In genomic region chr3:143071776-143072175, GRCh38 we compare ENCODE assay signal across 27 cellular contexts. TPM values are rescaled to one million over a fixed set of nuclear protein-coding genes. Genes with fewer than 3 reads are reported as not detected.
DNase-seq lines count a peak whose midpoint lies in the region; FAIRE-seq and TF ChIP-seq lines count a peak whose summit lies in the region.
"Had no signal": no experiment of that assay in that cellular context is flagged by ENCODE, and none has a peak within 500 bp of the region (broad histone marks: within the 10 kb centered on the region; RNA-seq: fewer than 3 reads in every experiment).

No MANE protein-coding gene starts in this region.

- H3K4me1 Mint-ChIP-seq in glutamatergic neuron (ENCODE audit: low read depth, unreplicated experiment) (peaks cover 38% of the 10 kb centered on the region), osteocyte (ENCODE audit: unreplicated experiment) (peaks cover 19% of the 10 kb centered on the region)
- H3K4me1 Mint-ChIP-seq in activated CD4-positive, alpha-beta memory T cell treated with anti-CD3 and anti-CD28 coated beads for 36 hours (ENCODE audit: low read depth): no peaks in the 10 kb centered on the region
- H3K4me1 Mint-ChIP-seq: T-cell had no signal

- CTCF ChIA-PET in RWPE1 (lab: Yijun Ruan, JAX): interaction anchor here (0.6 to 1.2 kb wide), 3 partner anchors 9 to 602 kb away, joined by 3 to 6 read pairs (median 3); no protein-coding TSS in a partner anchor
- CTCF ChIA-PET in activated CD4-positive, alpha-beta memory T cell treated with anti-CD3 and anti-CD28 coated beads for 36 hours (lab: Charles Lee): no interaction called here

- no peak for FAIRE-seq in frontal cortex (lab: Jason Lieb, UNC)
- FAIRE-seq: GM12878, H54 had no signal

- H3F3A ChIP-seq in GM23248 (ENCODE audit: insufficient read depth): peaks cover 11% of the 10 kb centered on the region; the same call in 1 of the 2 replicates

- no peaks in the 10 kb centered on the region for H3K79me2 ChIP-seq in GM23248 (ENCODE audit: insufficient read depth)

- H3K27ac Mint-ChIP-seq in glutamatergic neuron (ENCODE audit: unreplicated experiment) (peak overlapping the region; percentile 72), osteocyte (ENCODE audit: unreplicated experiment) (peak overlapping the region; percentile 69)
- no peak overlapping the region for H3K27ac Mint-ChIP-seq in activated CD4-positive, alpha-beta memory T cell treated with anti-CD3 and anti-CD28 coated beads for 36 hours
- H3K27ac Mint-ChIP-seq: T-cell had no signal

- no peaks in the 10 kb centered on the region for H3K27me3 ChIP-seq in GM23248 (replicated peaks; ENCODE audit: insufficient read depth)
- H3K27me3 ChIP-seq: left lung, neutrophil, Peyer's patch, sigmoid colon, tibial artery had no signal

- H2AFZ ChIP-seq in GM23248: no peak overlapping the region

- in situ Hi-C loops in GM23248 (cut with MboI): no loop called here

- H3K9me2 ChIP-seq in GM23248 (ENCODE audit: insufficient read depth): no peaks in the 10 kb centered on the region

- TF ChIP-seq CTCF in RWPE1 (conservative IDR thresholded peaks at IDR 0.05; ENCODE audit: low read depth) (no peak), glutamatergic neuron (IDR thresholded peaks at IDR 0.05; ENCODE audit: partially characterized antibody, unreplicated experiment) (no peak), osteocyte (IDR thresholded peaks at IDR 0.05) (no peak)

- peak overlapping the region; percentile 32; the same call in 1 of the 2 replicates for H3K4me3 ChIP-seq in GM23248
- H3K4me3 ChIP-seq: GM12878, left lung, Peyer's patch, psoas muscle, sigmoid colon, tibial artery had no signal

- no peaks in the 10 kb centered on the region for H3K36me3 ChIP-seq in GM23248 (ENCODE audit: low read depth)
- H3K36me3 ChIP-seq: left lung, neutrophil, Peyer's patch, sigmoid colon, tibial artery, WERI-Rb-1 had no signal

- H3K4me2 ChIP-seq in GM23248 (ENCODE audit: unreplicated experiment): peak overlapping the region; percentile 48

- POLR2A ChIA-PET in RWPE1 (lab: Yijun Ruan, JAX; ENCODE audit: low non-redundant PET): no interaction called here
- POLR2A ChIA-PET in activated CD4-positive, alpha-beta memory T cell treated with anti-CD3 and anti-CD28 coated beads for 36 hours (lab: Charles Lee): interaction anchor here (1.3 kb wide), 1 partner anchor 10 kb away, joined by 4 read pairs; no protein-coding TSS in a partner anchor

- H4K20me1 ChIP-seq in GM23248 (ENCODE audit: insufficient read depth): no peaks in the 10 kb centered on the region

- H3K36me3 Mint-ChIP-seq in glutamatergic neuron (ENCODE audit: unreplicated experiment) (no peaks in the 10 kb centered on the region), osteocyte (ENCODE audit: unreplicated experiment) (no peaks in the 10 kb centered on the region)
- H3K36me3 Mint-ChIP-seq in activated CD4-positive, alpha-beta memory T cell treated with anti-CD3 and anti-CD28 coated beads for 36 hours: no peaks in the 10 kb centered on the region
- H3K36me3 Mint-ChIP-seq: T-cell had no signal

- no peaks in the 10 kb centered on the region for H3K9me3 ChIP-seq in GM23248 (ENCODE audit: low read depth)
- H3K9me3 ChIP-seq: left lung, neutrophil, Peyer's patch, psoas muscle, sigmoid colon, tibial artery had no signal

- H3K9ac ChIP-seq in GM23248: peak overlapping the region; percentile 69

- H3K4me3 Mint-ChIP-seq in glutamatergic neuron (ENCODE audit: unreplicated experiment) (no peak overlapping the region), osteocyte (ENCODE audit: unreplicated experiment) (no peak overlapping the region)
- H3K4me3 Mint-ChIP-seq in activated CD4-positive, alpha-beta memory T cell treated with anti-CD3 and anti-CD28 coated beads for 36 hours: no peak overlapping the region
- H3K4me3 Mint-ChIP-seq: activated T-cell treated with anti-CD3 and anti-CD28 coated beads, Interleukin-2, amount 50 U/mL, for 4 hours; T-cell had no signal

- DNase-seq in GM23248 (peak; percentile 17), RWPE1 (ENCODE audit: low spot score) (no peak), glutamatergic neuron (no peak), osteocyte (ENCODE audit: extremely low spot score, unreplicated experiment) (no peak), NCI-H345 treated with DMSO at 0.1 percent for 48 hours (lab: John Stamatoyannopoulos, UW; ENCODE audit: unreplicated experiment) (no peak), HT-29 (ENCODE audit: low spot score) (no peak), frontal cortex (ENCODE audit: low spot score in 2 of 2) (no peak)
- DNase-seq in activated CD4-positive, alpha-beta memory T cell treated with anti-CD3 and anti-CD28 coated beads for 36 hours: no peak
- DNase-seq: activated CD4-positive, alpha-beta T cell treated with anti-CD3 and anti-CD28 coated beads for 48 hours; activated T-cell treated with anti-CD3 and anti-CD28 coated beads, Interleukin-2, amount 50 U/mL, for 4 hours; cerebellar nuclear complex; Kasumi-1; left lung; NCI-H1417; NCI-H2029 treated with DMSO at 0.1 percent for 48 hours; NCI-H748 treated with DMSO at 0.1 percent for 48 hours; Peyer's patch; psoas muscle; sigmoid colon; stimulated activated CD4-positive, alpha-beta T cell treated with anti-CD3 and anti-CD28 coated beads, Interleukin-15, amount 100 ng/mL, for 24 hours; stimulated activated CD4-positive, alpha-beta T cell treated with anti-CD3 and anti-CD28 coated beads, Interleukin-4, amount 100 ng/mL, for 4 hours; T-cell; tibial artery; WERI-Rb-1 had no signal

- no peaks in the 10 kb centered on the region for H3K27me3 Mint-ChIP-seq in glutamatergic neuron (ENCODE audit: unreplicated experiment)
- H3K27me3 Mint-ChIP-seq in osteocyte (ENCODE audit: unreplicated experiment): no peaks in the 10 kb centered on the region
- no peaks in the 10 kb centered on the region for H3K27me3 Mint-ChIP-seq in activated CD4-positive, alpha-beta memory T cell treated with anti-CD3 and anti-CD28 coated beads for 36 hours
- H3K27me3 Mint-ChIP-seq: T-cell had no signal

- H3K27ac ChIP-seq in GM23248 (peak overlapping the region; percentile 88), RWPE1 (peak overlapping the region; percentile 68)
- H3K27ac ChIP-seq: left lung, neutrophil, Peyer's patch, psoas muscle, sigmoid colon, tibial artery, WERI-Rb-1 had no signal

- H3K4me1 ChIP-seq in GM23248 (ENCODE audit: insufficient read depth): peaks cover 22% of the 10 kb centered on the region
- H3K4me1 ChIP-seq: left lung, Peyer's patch, psoas muscle had no signal

- 85 to 88% methylated on average over 6 of the region's 6 CpGs for WGBS in GM23248 (ENCODE audit: low coverage in 1 of 2, low lambda C conversion rate in 2 of 2, missing lambda C conversion rate in 2 of 2), 2 experiments

- intact Hi-C loops in activated CD4-positive, alpha-beta memory T cell treated with anti-CD3 and anti-CD28 coated beads for 36 hours (cut with micrococcal nuclease): no loop called here

- H3K9me3 Mint-ChIP-seq in glutamatergic neuron (ENCODE audit: unreplicated experiment) (peaks cover 10% of the 10 kb centered on the region), osteocyte (ENCODE audit: unreplicated experiment) (no peaks in the 10 kb centered on the region)
- H3K9me3 Mint-ChIP-seq in activated CD4-positive, alpha-beta memory T cell treated with anti-CD3 and anti-CD28 coated beads for 36 hours: no peaks in the 10 kb centered on the region
- H3K9me3 Mint-ChIP-seq: activated T-cell treated with anti-CD3 and anti-CD28 coated beads, Interleukin-2, amount 50 U/mL, for 4 hours; T-cell had no signal

RNA-seq across cellular contexts. Expression of gene CHST2, which starts 47.8 kb away (rescaled TPM):
- total RNA-seq in GM23248 (2014; rRNA removed; shearing (Covaris generic)): 10.4 and 12.0 TPM in 2 replicates
- polyA plus RNA-seq in GM23248 (2016; fragmentation: Nextera tagmentation; extraction: Ambion mirVana): 2.1 and 2.3 TPM in 2 replicates
- total RNA-seq in glutamatergic neuron (ENCODE audit: unreplicated experiment): 51.7 TPM
- 41.6 and 44.5 TPM in 2 replicates for total RNA-seq in osteocyte
- 1 to 10 TPM; 4.5 to 4.7 TPM for total RNA-seq in activated CD4-positive, alpha-beta memory T cell treated with anti-CD3 and anti-CD28 coated beads for 36 hours
- not detected in 2 replicates for total RNA-seq in HT-29 (2014; rRNA removed; shearing (Covaris generic))
- 44.4 TPM for total RNA-seq in frontal cortex
